In genomic region chr6:38671885-38672467, GRCh38 we compare ENCODE assay signal across 8 cellular contexts. TPM values are rescaled to one million over a fixed set of nuclear protein-coding genes. Genes with fewer than 3 reads are reported as not detected.
DNase-seq lines count a peak whose midpoint lies in the region; ATAC-seq and TF ChIP-seq lines count a peak whose summit lies in the region.

No MANE protein-coding gene starts in this region.

- peaks cover 4% of the 10 kb centered on the region for H3K9me3 Mint-ChIP-seq in stimulated activated naive CD8-positive, alpha-beta T cell treated with anti-CD3 and anti-CD28 coated beads, Interleukin-15, Interleukin-2, amounts not matched to agents 100 ng/mL and 50 ng/mL, for 24 hours

- H3K9me3 ChIP-seq in body of pancreas = no peaks in the 10 kb centered on the region

- no peak for TF ChIP-seq POLR2A in body of pancreas (IDR thresholded peaks at IDR 0.05)

- peaks cover 46% of the 10 kb centered on the region for H3K4me1 Mint-ChIP-seq in stimulated activated naive CD8-positive, alpha-beta T cell treated with anti-CD3 and anti-CD28 coated beads, Interleukin-15, Interleukin-2, amounts not matched to agents 100 ng/mL and 50 ng/mL, for 24 hours (ENCODE audit: low read depth)

- H3K4me1 ChIP-seq in body of pancreas = peaks cover 9% of the 10 kb centered on the region

- ATAC-seq in GM21360 (IDR thresholded peaks at IDR 0.05; ENCODE audit: unreplicated experiment) (peak; percentile 85), body of pancreas (peak; percentile 60)

- H3K36me3 Mint-ChIP-seq in stimulated activated naive CD8-positive, alpha-beta T cell treated with anti-CD3 and anti-CD28 coated beads, Interleukin-15, Interleukin-2, amounts not matched to agents 100 ng/mL and 50 ng/mL, for 24 hours (ENCODE audit: low read depth) = peaks cover 32% of the 10 kb centered on the region

- no peaks in the 10 kb centered on the region for H3K27me3 Mint-ChIP-seq in stimulated activated naive CD8-positive, alpha-beta T cell treated with anti-CD3 and anti-CD28 coated beads, Interleukin-15, Interleukin-2, amounts not matched to agents 100 ng/mL and 50 ng/mL, for 24 hours

- TF ChIP-seq CTCF in body of pancreas (IDR thresholded peaks at IDR 0.05) = peak; percentile 26 to 62 (median 54)

- no peaks in the 10 kb centered on the region for H3K27me3 ChIP-seq in body of pancreas

- H3K27ac ChIP-seq in body of pancreas = no peak overlapping the region

- peak; percentile 46 to 47 for DNase-seq in NCI-H2081 (lab: John Stamatoyannopoulos, UW)
- no peak for DNase-seq in NCI-H2081 treated with DMSO at 0.1 percent for 48 hours (lab: John Stamatoyannopoulos, UW)
- peak; percentile 33 for DNase-seq in HT1080 (ENCODE audit: low read depth)
- DNase-seq in RKO (ENCODE audit: low spot score) = peak; percentile 73
- peak in 2 of 4 donors; percentile 15 to 34 for DNase-seq in body of pancreas
- DNase-seq in iPS-NIHi7 (ENCODE audit: extremely low spot score) = peak; percentile 71

- 9 to 11% methylated on average over 2 of the region's 2 CpGs for WGBS in body of pancreas, 2 donors

- H3K4me3 ChIP-seq in body of pancreas = no peak overlapping the region

- H3K36me3 ChIP-seq in body of pancreas (replicated peaks in 1 of 2; ENCODE audit: insufficient read depth in 1 of 2, low read depth in 2 of 2) = no peaks in the 10 kb centered on the region

- intact Hi-C loops in body of pancreas (cut with DNase I) = no loop called here

- H3K27ac Mint-ChIP-seq in stimulated activated naive CD8-positive, alpha-beta T cell treated with anti-CD3 and anti-CD28 coated beads, Interleukin-15, Interleukin-2, amounts not matched to agents 100 ng/mL and 50 ng/mL, for 24 hours = peak overlapping the region; percentile 73

- H3K4me3 Mint-ChIP-seq in stimulated activated naive CD8-positive, alpha-beta T cell treated with anti-CD3 and anti-CD28 coated beads, Interleukin-15, Interleukin-2, amounts not matched to agents 100 ng/mL and 50 ng/mL, for 24 hours = no peak overlapping the region

RNA-seq across cellular contexts. Expression of gene GLO1, which starts 31.0 kb away (rescaled TPM):
- 214 and 252 TPM in 2 replicates for total RNA-seq in HT1080 (2014; rRNA removed; shearing (Covaris generic))
- 460 and 505 TPM in 2 replicates for polyA plus RNA-seq in HT1080 (2015; cell fraction: cytosol; rRNA removed)
- polyA plus RNA-seq in HT1080 (2015; cell fraction: nucleus; rRNA removed) = 242 and 286 TPM in 2 replicates
- total RNA-seq in body of pancreas = 10 to 100 TPM; 22.7 to 42.3 TPM

RNA-seq across cellular contexts. Expression of gene BTBD9, which starts 32.2 kb away (rescaled TPM):
- total RNA-seq in HT1080 (2014; rRNA removed; shearing (Covaris generic)) = 4.7 and 5.5 TPM in 2 replicates
- 2.2 and 2.3 TPM in 2 replicates for polyA plus RNA-seq in HT1080 (2015; cell fraction: cytosol; rRNA removed)
- 4.4 and 6.7 TPM in 2 replicates for polyA plus RNA-seq in HT1080 (2015; cell fraction: nucleus; rRNA removed)
- 10 to 100 TPM; 11.9 to 29.3 TPM for total RNA-seq in body of pancreas

RNA-seq across cellular contexts. Expression of gene DNAH8, which starts 43.1 kb away (rescaled TPM):
- not detected in 2 replicates for total RNA-seq in HT1080 (2014; rRNA removed; shearing (Covaris generic))
- polyA plus RNA-seq in HT1080 (2015; cell fraction: cytosol; rRNA removed) = not detected in 2 replicates
- not detected in 2 replicates for polyA plus RNA-seq in HT1080 (2015; cell fraction: nucleus; rRNA removed)
- total RNA-seq in body of pancreas = not detected
